Comparison of ENCODE assay signal across 1 cellular context in genomic region chr9:126859111-126859510, GRCh38.
TF ChIP-seq lines count a peak whose summit lies in the region.

No MANE protein-coding gene starts in this region.

TF ChIP-seq in HCT116, 20 proteins besides CTCF, POLR2A, EP300 and RAD21 (continued from another document):
- TF ChIP-seq FOSL1 (IDR thresholded peaks at IDR 0.05; ENCODE audit: low read depth), result no peak
- TF ChIP-seq EZH2 (IDR thresholded peaks at IDR 0.05), result no peak
- TF ChIP-seq YY1 (IDR thresholded peaks at IDR 0.05; ENCODE audit: extremely low read depth, insufficient replicate concordance, low read depth, low read length), result no peak
- TF ChIP-seq, protein P1, sequence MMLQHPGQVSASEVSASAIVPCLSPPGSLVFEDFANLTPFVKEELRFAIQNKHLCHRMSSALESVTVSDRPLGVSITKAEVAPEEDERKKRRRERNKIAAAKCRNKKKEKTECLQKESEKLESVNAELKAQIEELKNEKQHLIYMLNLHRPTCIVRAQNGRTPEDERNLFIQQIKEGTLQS (IDR thresholded peaks at IDR 0.05), result no peak
TF ChIP-seq in HCT116: peak in this region for 0.
